ENCODE assay signal across 1 cellular context in the genomic region with DNA sequence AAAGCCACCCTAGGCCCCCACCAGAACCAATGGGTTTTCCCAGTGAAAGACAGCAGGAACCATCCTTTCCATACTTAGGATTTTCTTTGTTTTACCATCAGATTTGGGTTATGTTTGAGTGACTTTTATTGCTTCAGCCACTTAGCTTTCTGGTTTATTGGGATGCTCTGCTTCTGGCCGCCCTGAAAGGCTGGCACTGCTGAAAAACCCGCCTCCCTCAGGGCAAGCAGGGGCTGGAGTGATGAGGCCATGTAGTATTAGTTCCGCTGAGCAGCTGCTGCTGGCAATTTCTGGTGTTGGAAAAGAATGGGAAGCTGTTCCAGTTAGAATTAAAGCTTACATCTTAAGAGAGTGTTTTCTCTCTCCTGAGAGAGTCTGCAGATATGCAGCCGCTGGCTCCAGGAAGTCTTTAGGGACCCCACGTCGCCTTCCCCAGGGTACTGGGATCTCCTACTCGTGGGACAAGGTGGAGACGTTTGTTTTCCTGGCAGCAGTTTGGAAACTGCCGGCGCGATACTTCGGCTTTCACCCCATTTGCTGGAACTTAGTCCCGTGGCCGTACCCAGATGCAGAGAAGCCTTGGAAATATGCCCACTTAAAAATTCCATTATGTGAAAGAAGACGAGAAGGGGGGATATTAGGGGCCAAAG.
TF ChIP-seq lines count a peak whose summit lies in the region.

No MANE protein-coding gene starts in this region.

TF ChIP-seq in H1, 55 proteins besides CTCF, POLR2A, EP300 and RAD21 (continued from another document):
- TF ChIP-seq CHD7 (IDR thresholded peaks at IDR 0.05; ENCODE audit: insufficient replicate concordance, low read length) (no peak), CEBPB (IDR thresholded peaks at IDR 0.05; ENCODE audit: low read depth, low read length) (no peak), TAF1 (IDR thresholded peaks at IDR 0.05; ENCODE audit: low read depth, low read length) (no peak), TAF7 (optimal IDR thresholded peaks at IDR 0.05; ENCODE audit: borderline replicate concordance, low read depth, low read length) (no peak), TCF12 (IDR thresholded peaks at IDR 0.05; ENCODE audit: low read depth, low read length) (no peak), ASH2L (IDR thresholded peaks at IDR 0.05; ENCODE audit: low read length) (no peak), SIRT6 (IDR thresholded peaks at IDR 0.05; ENCODE audit: low read length) (no peak), CREB1 (IDR thresholded peaks at IDR 0.05) (no peak), SUZ12 (IDR thresholded peaks at IDR 0.05; ENCODE audit: low read length) (no peak), FOSL1 (IDR thresholded peaks at IDR 0.05; ENCODE audit: insufficient read depth, low read depth, low read length) (no peak)
